30 cellular contexts compared by ENCODE assay signal in the genomic region with DNA sequence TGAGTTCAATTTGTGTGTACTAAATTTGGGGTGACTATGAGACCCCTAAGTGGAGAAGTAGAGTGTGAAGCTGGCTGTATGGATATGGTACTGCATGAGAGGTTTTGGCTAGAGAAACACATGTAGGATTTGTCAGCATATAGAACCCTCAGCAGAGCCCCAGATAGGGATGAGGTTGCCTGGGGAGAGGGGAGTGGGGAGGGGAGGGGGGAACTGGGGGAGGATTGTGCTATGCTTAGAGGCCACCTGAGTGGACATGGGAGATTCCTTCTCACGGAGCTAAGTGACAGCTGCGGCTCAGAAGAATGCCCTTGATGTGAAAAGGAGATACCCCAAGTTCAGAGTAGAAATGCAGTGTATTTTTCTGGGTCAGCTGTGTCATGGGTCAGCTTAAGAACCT.
"Had no signal": no experiment of that assay in that cellular context is flagged by ENCODE, and none has a peak within 500 bp of the region (broad histone marks: within the 10 kb centered on the region; RNA-seq: fewer than 3 reads in every experiment).

No MANE protein-coding gene starts in this region.

- H3K4me3 ChIP-seq: ascending aorta, body of pancreas, SJSA1 had no signal

- ATAC-seq: activated CD8-positive, alpha-beta memory T cell treated with anti-CD3 and anti-CD28 coated beads, Interleukin-2, amount 10 ng/mL, durations not matched to agents 7 days and 5 days; activated naive CD4-positive, alpha-beta T cell treated with anti-CD3 and anti-CD28 coated beads, Interleukin-2, amount 50 U/mL, for 72 hours; activated naive CD8-positive, alpha-beta T cell treated with anti-CD3 and anti-CD28 coated beads, Interleukin-2, amount 50 U/mL, for 24 hours; activated T-cell treated with anti-CD3 and anti-CD28 coated beads, Interleukin-2, amount 50 U/mL, for 4 hours; body of pancreas; Panc1; SK-N-SH treated with all-trans-retinoic acid at 6 μM for 48 hours had no signal

- H3K9me3 ChIP-seq: ascending aorta, body of pancreas, SJSA1 had no signal

- H3K27ac Mint-ChIP-seq: activated B cell treated with CpG ODN at 0.5 μM for 24 hours; activated CD4-positive, alpha-beta T cell treated with anti-CD3 and anti-CD28 coated beads, Interleukin-2, amount 10 ng/mL, durations not matched to agents 24 days and 14 days; activated CD8-positive, alpha-beta memory T cell treated with anti-CD3 and anti-CD28 coated beads, Interleukin-2, amount 10 ng/mL, durations not matched to agents 7 days and 5 days; activated naive CD8-positive, alpha-beta T cell treated with anti-CD3 and anti-CD28 coated beads, Interleukin-2, amount 50 U/mL, for 24 hours; T-helper 1 cell treated with Interleukin-12 subunit alpha and Interleukin-12 subunit beta and Interleukin-4 antibody, amounts not matched to agents 30 μg/mL and 1 μg/mL, for 36 hours had no signal

- H3K4me3 Mint-ChIP-seq: activated B cell treated with CpG ODN at 0.5 μM for 24 hours; activated CD4-positive, alpha-beta T cell treated with anti-CD3 and anti-CD28 coated beads, Interleukin-2, amount 10 ng/mL, durations not matched to agents 24 days and 14 days; activated CD8-positive, alpha-beta memory T cell treated with anti-CD3 and anti-CD28 coated beads, Interleukin-2, amount 10 ng/mL, durations not matched to agents 7 days and 5 days; activated naive CD8-positive, alpha-beta T cell treated with anti-CD3 and anti-CD28 coated beads, Interleukin-2, amount 50 U/mL, for 24 hours; activated T-cell treated with anti-CD3 and anti-CD28 coated beads, Interleukin-2, amount 50 U/mL, for 4 hours; T-helper 1 cell treated with Interleukin-12 subunit alpha and Interleukin-12 subunit beta and Interleukin-4 antibody, amounts not matched to agents 30 μg/mL and 1 μg/mL, for 36 hours had no signal

- H3K27ac ChIP-seq: ascending aorta, body of pancreas, SJSA1 had no signal

- H3K27me3 Mint-ChIP-seq: activated B cell treated with CpG ODN at 0.5 μM for 24 hours; activated CD4-positive, alpha-beta T cell treated with anti-CD3 and anti-CD28 coated beads, Interleukin-2, amount 10 ng/mL, durations not matched to agents 24 days and 14 days; activated CD8-positive, alpha-beta memory T cell treated with anti-CD3 and anti-CD28 coated beads, Interleukin-2, amount 10 ng/mL, durations not matched to agents 7 days and 5 days; activated naive CD8-positive, alpha-beta T cell treated with anti-CD3 and anti-CD28 coated beads, Interleukin-2, amount 50 U/mL, for 24 hours had no signal

- H3K9me3 Mint-ChIP-seq: activated B cell treated with CpG ODN at 0.5 μM for 24 hours; activated CD4-positive, alpha-beta T cell treated with anti-CD3 and anti-CD28 coated beads, Interleukin-2, amount 10 ng/mL, durations not matched to agents 24 days and 14 days; activated naive CD4-positive, alpha-beta T cell treated with anti-CD3 and anti-CD28 coated beads, Interleukin-2, amount 50 U/mL, for 72 hours; activated naive CD8-positive, alpha-beta T cell treated with anti-CD3 and anti-CD28 coated beads, Interleukin-2, amount 50 U/mL, for 24 hours; activated T-cell treated with anti-CD3 and anti-CD28 coated beads, Interleukin-2, amount 50 U/mL, for 4 hours; T-helper 1 cell treated with Interleukin-12 subunit alpha and Interleukin-12 subunit beta and Interleukin-4 antibody, amounts not matched to agents 30 μg/mL and 1 μg/mL, for 36 hours had no signal

- DNase-seq: activated B cell treated with CpG ODN at 0.5 μM for 24 hours; activated CD4-positive, alpha-beta T cell treated with anti-CD3 and anti-CD28 coated beads for 1 hour; activated CD4-positive, alpha-beta T cell treated with anti-CD3 and anti-CD28 coated beads, Interleukin-2, amount 10 ng/mL, durations not matched to agents 24 days and 14 days; activated CD4-positive, alpha-beta T cell treated with anti-CD3 and anti-CD28 coated beads, Interleukin-2, amount 50 U/mL, for 48 hours; activated CD8-positive, alpha-beta memory T cell treated with anti-CD3 and anti-CD28 coated beads, Interleukin-2, amount 10 ng/mL, durations not matched to agents 7 days and 5 days; activated effector memory CD4-positive, alpha-beta T cell treated with anti-CD3 and anti-CD28 coated beads, Interleukin-2, amount 50 U/mL, for 16 hours; activated naive CD4-positive, alpha-beta T cell treated with Interleukin-2 at 50 U/mL for 16 hours; activated naive CD8-positive, alpha-beta T cell treated with anti-CD3 and anti-CD28 coated beads, Interleukin-2, amount 50 U/mL, for 24 hours; activated T-cell treated with anti-CD3 and anti-CD28 coated beads, Interleukin-2, amount 50 U/mL, for 4 hours; amniotic stem cell; body of pancreas; central memory CD4-positive, alpha-beta T cell; Kasumi-1; KBM-7; NCI-H1048; NCI-H146; NCI-H1930; NCI-H2171; NCI-H2227 treated with DMSO at 0.1 percent for 48 hours; NCI-H526 treated with DMSO at 0.1 percent for 48 hours; NCI-H82; RPMI8226; SHP77; T-helper 9 cell had no signal

- H3K36me3 Mint-ChIP-seq: activated CD8-positive, alpha-beta memory T cell treated with anti-CD3 and anti-CD28 coated beads, Interleukin-2, amount 10 ng/mL, durations not matched to agents 7 days and 5 days; activated naive CD4-positive, alpha-beta T cell treated with anti-CD3 and anti-CD28 coated beads, Interleukin-2, amount 50 U/mL, for 72 hours had no signal

- H3K36me3 ChIP-seq: SJSA1 had no signal

- H3K27me3 ChIP-seq: ascending aorta, body of pancreas, SJSA1 had no signal
